27 cellular contexts compared by ENCODE assay signal in genomic region chr9:134957945-134958227, GRCh38. TPM values are rescaled to one million over a fixed set of nuclear protein-coding genes. Genes with fewer than 3 reads are reported as not detected.
"Had no signal": no experiment of that assay in that cellular context is flagged by ENCODE, and none has a peak within 500 bp of the region (broad histone marks: within the 10 kb centered on the region; RNA-seq: fewer than 3 reads in every experiment).

No MANE protein-coding gene starts in this region.

- H3K36me3 ChIP-seq: esophagus squamous epithelium, gastroesophageal sphincter, left ventricle myocardium inferior, pancreas, transverse colon had no signal

- FAIRE-seq: colon, keratinocyte, pancreas, urothelium cell line had no signal

- DNase-seq: effector memory CD8-positive, alpha-beta T cell; esophagus squamous epithelium; foreskin fibroblast; glutamatergic neuron; immature natural killer cell; left cardiac atrium; left ventricle myocardium inferior; mesendoderm; naive B cell; occipital lobe; stimulated activated CD4-positive, alpha-beta T cell treated with anti-CD3 and anti-CD28 coated beads, Interleukin-4, amount 100 ng/mL, for 1 hour; stimulated activated CD8-positive, alpha-beta memory T cell treated with anti-CD3 and anti-CD28 coated beads, Interleukin-4, amount 100 ng/mL, for 48 hours; stimulated activated naive CD8-positive, alpha-beta T cell treated with anti-CD3 and anti-CD28 coated beads, Interleukin-15, Interleukin-2, amounts not matched to agents 100 U/mL and 50 U/mL, for 24 hours; testis; transverse colon had no signal

- H3K9me3 Mint-ChIP-seq: dendritic cell treated with granulocyte-macrophage colony-stimulating factor and Interleukin-4, amounts not matched to agents 40 ng/mL and 50 ng/mL, for 4 days; effector memory CD8-positive, alpha-beta T cell; immature natural killer cell; neural crest cell; stimulated activated effector memory CD8-positive, alpha-beta T cell treated with anti-CD3 and anti-CD28 coated beads, Interleukin-12 subunit alpha, Interleukin-12 subunit beta, amount 100 ng/mL, for 72 hours had no signal

- H3K4me3 Mint-ChIP-seq: dendritic cell treated with granulocyte-macrophage colony-stimulating factor and Interleukin-4, amounts not matched to agents 40 ng/mL and 50 ng/mL, for 4 days; effector memory CD8-positive, alpha-beta T cell; immature natural killer cell; naive B cell; neural crest cell; stimulated activated effector memory CD8-positive, alpha-beta T cell treated with anti-CD3 and anti-CD28 coated beads, Interleukin-12 subunit alpha, Interleukin-12 subunit beta, amount 100 ng/mL, for 72 hours had no signal

- H3K36me3 Mint-ChIP-seq: immature natural killer cell; naive B cell; stimulated activated effector memory CD8-positive, alpha-beta T cell treated with anti-CD3 and anti-CD28 coated beads, Interleukin-12 subunit alpha, Interleukin-12 subunit beta, amount 100 ng/mL, for 72 hours had no signal

- H3K4me3 ChIP-seq: esophagus squamous epithelium, gastroesophageal sphincter, left ventricle myocardium inferior, pancreas, testis, transverse colon had no signal

- ATAC-seq: effector memory CD8-positive, alpha-beta T cell; gastroesophageal sphincter; left cardiac atrium; pancreas; right cardiac atrium; stimulated activated effector memory CD8-positive, alpha-beta T cell treated with anti-CD3 and anti-CD28 coated beads, Interleukin-12 subunit alpha, Interleukin-12 subunit beta, amount 100 ng/mL, for 72 hours; stimulated activated naive CD8-positive, alpha-beta T cell treated with anti-CD3 and anti-CD28 coated beads, Interleukin-15, Interleukin-2, amounts not matched to agents 100 U/mL and 50 U/mL, for 24 hours had no signal

- H3K4me1 Mint-ChIP-seq: immature natural killer cell; naive B cell; neural crest cell; stimulated activated effector memory CD8-positive, alpha-beta T cell treated with anti-CD3 and anti-CD28 coated beads, Interleukin-12 subunit alpha, Interleukin-12 subunit beta, amount 100 ng/mL, for 72 hours had no signal

- H3K27ac ChIP-seq: esophagus squamous epithelium, gastroesophageal sphincter, left ventricle myocardium inferior, pancreas, testis, transverse colon had no signal

- H3K4me1 ChIP-seq: gastroesophageal sphincter, pancreas, testis, transverse colon had no signal

- H3K27ac Mint-ChIP-seq: dendritic cell treated with granulocyte-macrophage colony-stimulating factor and Interleukin-4, amounts not matched to agents 40 ng/mL and 50 ng/mL, for 4 days; effector memory CD8-positive, alpha-beta T cell; immature natural killer cell; naive B cell; progenitor cell of endocrine pancreas; stimulated activated effector memory CD8-positive, alpha-beta T cell treated with anti-CD3 and anti-CD28 coated beads, Interleukin-12 subunit alpha, Interleukin-12 subunit beta, amount 100 ng/mL, for 72 hours had no signal

- H3K27me3 ChIP-seq: pancreas, testis had no signal

- H3K9me3 ChIP-seq: esophagus squamous epithelium, left ventricle myocardium inferior, pancreas, testis, transverse colon had no signal

RNA-seq across cellular contexts. Expression of gene FCN1, which starts 40.2 kb away (rescaled TPM):
- total RNA-seq: epithelial cell of proximal tubule, lung microvascular endothelial cell, neural crest cell, progenitor cell of endocrine pancreas had no signal
- polyA plus RNA-seq: keratinocyte had no signal
